In genomic region chr20:21052686-21053001, GRCh38 we compare ENCODE assay signal across 19 cellular contexts. TPM values are rescaled to one million over a fixed set of nuclear protein-coding genes. Genes with fewer than 3 reads are reported as not detected.
"Had no signal": no experiment of that assay in that cellular context is flagged by ENCODE, and none has a peak within 500 bp of the region (broad histone marks: within the 10 kb centered on the region; RNA-seq: fewer than 3 reads in every experiment).

No MANE protein-coding gene starts in this region.

- H3K4me1 ChIP-seq: adrenal gland, Peyer's patch had no signal

- H3K9me2 ChIP-seq: SK-N-SH had no signal

- H3K36me3 ChIP-seq: adrenal gland, Peyer's patch had no signal

- FAIRE-seq: bronchial epithelial cell had no signal

- H3K27ac ChIP-seq: adrenal gland, Peyer's patch, VCaP had no signal

- H3K27me3 ChIP-seq: Peyer's patch had no signal

- DNase-seq: activated CD4-positive, alpha-beta T cell treated with anti-CD3 and anti-CD28 coated beads for 36 hours; activated CD8-positive, alpha-beta memory T cell treated with anti-CD3 and anti-CD28 coated beads, Interleukin-2, amount 50 U/mL, for 48 hours; activated CD8-positive, alpha-beta T cell treated with anti-CD3 and anti-CD28 coated beads, Interleukin-2, amount 10 ng/mL, durations not matched to agents 7 days and 5 days; activated naive CD4-positive, alpha-beta T cell treated with anti-CD3 and anti-CD28 coated beads, Interleukin-2, amount 50 U/mL, for 16 hours; activated naive CD8-positive, alpha-beta T cell treated with anti-CD3 and anti-CD28 coated beads, Interleukin-2, amount 10 ng/mL, durations not matched to agents 7 days and 5 days; activated T-cell treated with anti-CD3 and anti-CD28 coated beads, Interleukin-2, amount 50 U/mL, for 1 hour; adrenal gland; central memory CD4-positive, alpha-beta T cell; MM.1S; NCI-H1105; NCI-H1436; NCI-H2029 treated with DMSO at 0.1 percent for 48 hours; NCI-H446; Peyer's patch; T-helper 1 cell had no signal

- H3K4me3 ChIP-seq: adrenal gland, Peyer's patch had no signal

- ATAC-seq: activated CD4-positive, alpha-beta T cell treated with anti-CD3 and anti-CD28 coated beads for 36 hours; activated CD8-positive, alpha-beta T cell treated with anti-CD3 and anti-CD28 coated beads, Interleukin-2, amount 10 ng/mL, durations not matched to agents 7 days and 5 days had no signal

- H3K9me3 ChIP-seq: adrenal gland, Peyer's patch, SK-N-SH had no signal

- H3K4me2 ChIP-seq: SK-N-SH had no signal

- H3K9ac ChIP-seq: SK-N-SH had no signal

RNA-seq across cellular contexts. Expression of gene LINC00237, which starts 53.5 kb away (rescaled TPM):
- total RNA-seq: activated CD4-positive, alpha-beta T cell treated with anti-CD3 and anti-CD28 coated beads for 36 hours; activated CD8-positive, alpha-beta T cell treated with anti-CD3 and anti-CD28 coated beads, Interleukin-2, amount 10 ng/mL, durations not matched to agents 7 days and 5 days; bronchial epithelial cell; Peyer's patch; T-helper 2 cell treated with Interferon-gamma antibody and Interleukin-4, amounts not matched to agents 100 ng/mL and 5 ng/mL, for 36 hours had no signal
- polyA plus RNA-seq: adrenal gland, SK-N-SH had no signal
